In the genomic region with DNA sequence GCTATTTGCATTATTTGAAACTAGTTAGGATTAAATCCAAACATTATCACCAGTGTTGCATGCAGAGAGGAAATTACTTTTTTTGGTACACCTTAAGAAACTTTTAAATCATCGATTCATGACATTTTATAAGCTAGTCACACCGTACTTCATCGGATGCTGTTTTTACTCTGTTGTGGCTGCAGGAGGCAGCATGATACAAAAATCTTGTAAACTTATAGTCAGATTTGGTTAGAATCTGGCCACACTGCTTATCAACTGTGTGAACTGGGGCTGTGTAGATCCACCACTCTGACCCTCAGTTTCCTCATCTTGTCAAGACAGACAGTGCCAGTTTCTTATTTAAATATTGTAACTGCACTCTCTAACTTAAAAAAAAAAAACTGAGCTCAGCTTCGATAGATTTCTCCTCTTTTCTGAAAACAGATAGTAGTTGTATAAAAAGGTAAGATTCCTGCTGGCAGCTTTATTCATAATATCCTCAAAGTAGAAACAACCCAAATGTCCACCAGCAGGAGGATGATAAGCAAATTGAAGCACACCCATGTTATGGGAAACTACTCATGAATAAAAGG, we compare ENCODE assay signal across 10 cellular contexts.
DNase-seq lines count a peak whose midpoint lies in the region; ATAC-seq, FAIRE-seq and TF ChIP-seq lines count a peak whose summit lies in the region.
"Had no signal": no experiment of that assay in that cellular context is flagged by ENCODE, and none has a peak within 500 bp of the region (broad histone marks: within the 10 kb centered on the region; RNA-seq: fewer than 3 reads in every experiment).

No MANE protein-coding gene starts in this region.

- no peaks in the 10 kb centered on the region for H3K9me3 ChIP-seq in RWPE2 (ENCODE audit: severe bottlenecking)
- no peaks in the 10 kb centered on the region for H3K9me3 ChIP-seq in gastrocnemius medialis

- DNase-seq in NCI-H1105 treated with DMSO at 0.1 percent for 48 hours (lab: John Stamatoyannopoulos, UW), result peak; percentile 4
- DNase-seq in NCI-H1105 (lab: John Stamatoyannopoulos, UW), result no peak
- no peak for DNase-seq in RWPE2 (ENCODE audit: low spot score)
- DNase-seq in foreskin fibroblast, result peak; percentile 17 to 54
- DNase-seq in gastrocnemius medialis, result no peak
- DNase-seq in activated naive CD4-positive, alpha-beta T cell treated with Interleukin-2 at 50 U/mL for 16 hours, result no peak
- DNase-seq in urothelium cell line (ENCODE audit: low spot score), result no peak
- DNase-seq: activated naive CD8-positive, alpha-beta T cell treated with anti-CD3 and anti-CD28 coated beads, Interleukin-2, amount 50 U/mL, for 24 hours had no signal

- TF ChIP-seq CTCF in RWPE2 (IDR thresholded peaks at IDR 0.05; ENCODE audit: poor library complexity, severe bottlenecking) (peak; percentile 75), foreskin fibroblast (IDR thresholded peaks at IDR 0.05; ENCODE audit: low read depth, low read length) (peak; percentile 49), gastrocnemius medialis (IDR thresholded peaks at IDR 0.05 in 4 of 5, conservative IDR thresholded peaks at IDR 0.05 in 1 of 5) (peak in 4 of 5 experiments; percentile 18 to 45 (median 26))

- intact Hi-C loops in gastrocnemius medialis (cut with DNase I; ENCODE audit: low total_unique reads), result no loop called here

- peak; percentile 66; the same call in 2 of the 3 replicates for ATAC-seq in RWPE2 (ENCODE audit: low read depth)
- ATAC-seq in gastrocnemius medialis, result no peak
- no peak for ATAC-seq in GM18511 (IDR thresholded peaks at IDR 0.05; ENCODE audit: unreplicated experiment)
- ATAC-seq: activated naive CD8-positive, alpha-beta T cell treated with anti-CD3 and anti-CD28 coated beads, Interleukin-2, amount 50 U/mL, for 24 hours had no signal

- H3K4me3 ChIP-seq in RWPE2 (ENCODE audit: severe bottlenecking) (no peak overlapping the region), foreskin fibroblast (ENCODE audit: low read depth in 1 of 2, low read length in 2 of 2) (no peak overlapping the region), gastrocnemius medialis (no peak overlapping the region)

- in situ Hi-C loops in gastrocnemius medialis (cut with MboI; ENCODE audit: low sequenced_read_pairs in 4 of 4), result loop anchor here in 3 of 4 donors (5.0 to 25.0 kb wide), 3 partner anchors 119 to 399 kb away; no protein-coding TSS in a partner anchor

- H3K36me3 ChIP-seq in RWPE2 (ENCODE audit: low read depth) (no peaks in the 10 kb centered on the region), gastrocnemius medialis (no peaks in the 10 kb centered on the region)

- H3K27me3 ChIP-seq in RWPE2 (ENCODE audit: insufficient read depth, poor library complexity, severe bottlenecking) (no peaks in the 10 kb centered on the region), gastrocnemius medialis (no peaks in the 10 kb centered on the region)

- H3K27ac ChIP-seq in RWPE2 (ENCODE audit: poor library complexity, severe bottlenecking), result no peak overlapping the region
- H3K27ac ChIP-seq in gastrocnemius medialis, result no peak overlapping the region
- H3K27ac ChIP-seq: HL-60 had no signal

- no peaks in the 10 kb centered on the region for H3K4me1 ChIP-seq in RWPE2 (ENCODE audit: insufficient read depth, poor library complexity, severe bottlenecking)
- H3K4me1 ChIP-seq in gastrocnemius medialis, result no peaks in the 10 kb centered on the region

- no peak for FAIRE-seq in urothelium cell line (lab: Jason Lieb, UNC)

- no peak for TF ChIP-seq POLR2A in gastrocnemius medialis (IDR thresholded peaks at IDR 0.05)

Comparison
In these comparisons a context has a peak if more than half of its experiments do, and no peak if none do; other contexts are left out.
1. DNase-seq: peak in NCI-H1105 treated with DMSO at 0.1 percent for 48 hours (single experiment) and foreskin fibroblast (2 of 2); none in NCI-H1105 (single experiment), RWPE2 (single experiment), gastrocnemius medialis (0 of 2), activated naive CD4-positive, alpha-beta T cell treated with Interleukin-2 at 50 U/mL for 16 hours (single experiment) and urothelium cell line (single experiment).
2. Peak in every context shown above with its lines, with median percentiles within 50 percentile points of each other: CTCF ChIP-seq.